ENCODE assay signal across 23 cellular contexts in genomic region chr21:19935459-19935858, GRCh38.
A peak's percentile ranks its signal among the peaks of the same experiment; 100 is the strongest.
DNase-seq lines count a peak whose midpoint lies in the region; ATAC-seq, FAIRE-seq and TF ChIP-seq lines count a peak whose summit lies in the region.
"Had no signal": no experiment of that assay in that cellular context is flagged by ENCODE, and none has a peak within 500 bp of the region (broad histone marks: within the 10 kb centered on the region; RNA-seq: fewer than 3 reads in every experiment).

No MANE protein-coding gene starts in this region.

- H2AFZ ChIP-seq in GM12878 (ENCODE audit: control insufficient read depth, low read depth, low read length) = no peak overlapping the region

- no peaks in the 10 kb centered on the region for H3K36me3 ChIP-seq in GM12878 (ENCODE audit: control insufficient read depth in 2 of 2, insufficient read depth in 2 of 2, low read length in 1 of 2)
- H3K36me3 ChIP-seq: BLaER1 treated with 17β-estradiol and CSF1 and Interleukin-3, amounts not matched to agents 10 nM and 100 nM had no signal

- no peak overlapping the region for H3K4me3 ChIP-seq in GM12878
- H3K4me3 ChIP-seq: A549; BLaER1 treated with 17β-estradiol and CSF1 and Interleukin-3, amounts not matched to agents 10 nM and 100 nM had no signal

- RAD21 ChIA-PET in GM12878 (lab: Charles Lee; ENCODE audit: unreplicated experiment) = no interaction called here

- no peak overlapping the region for H3K4me2 ChIP-seq in GM12878 (ENCODE audit: control insufficient read depth, insufficient read depth)
- H3K4me2 ChIP-seq: A549; BLaER1 treated with 17β-estradiol and CSF1 and Interleukin-3, amounts not matched to agents 10 nM and 100 nM had no signal

- WGBS in GM12878 (ENCODE audit: insufficient coverage, insufficient replicate concordance, low lambda C conversion rate, missing lambda C conversion rate) = 7% methylated on average over 6 of the region's 6 CpGs

- CTCF ChIA-PET in GM12878 (lab: Yijun Ruan, JAX) = no interaction called here

- SMC1A ChIA-PET in GM12878 (lab: Charles Lee; ENCODE audit: uncharacterized antibody, unreplicated experiment) = no interaction called here

- peak overlapping the region in 1 of 2 donors; percentile 9 for H3K27ac Mint-ChIP-seq in natural killer cell
- no peak overlapping the region for H3K27ac Mint-ChIP-seq in natural killer cell treated with Interleukin-12 subunit alpha and Interleukin-12 subunit beta and Interleukin-15 and Interleukin-18, amount 100 ng/mL, for 72 hours
- H3K27ac Mint-ChIP-seq: B cell; CD4-positive, alpha-beta T cell; CD8-positive, alpha-beta T cell had no signal

- TF ChIP-seq CTCF in natural killer cell (IDR thresholded peaks at IDR 0.05) = no peak
- no peak for TF ChIP-seq CTCF in GM12878 (IDR thresholded peaks at IDR 0.05 in 2 of 3, conservative IDR thresholded peaks at IDR 0.05 in 1 of 3; ENCODE audit: control insufficient read depth in 2 of 3, extremely low read depth in 1 of 3, insufficient read depth in 1 of 3, low read depth in 3 of 3, low read length in 3 of 3)

- no peak overlapping the region for H3K27ac ChIP-seq in GM12878 (ENCODE audit: control insufficient read depth, insufficient read depth)
- H3K27ac ChIP-seq: 22Rv1; A549; BLaER1 treated with 17β-estradiol and CSF1 and Interleukin-3, amounts not matched to agents 10 nM and 100 nM; C4-2B had no signal

- no TSS peak for BruUV-seq in GM12878 (replicated peaks; lab: Mats Ljungman, UMichigan)

- TF ChIP-seq RAD21 in GM12878 (IDR thresholded peaks at IDR 0.05; ENCODE audit: insufficient read depth, low read depth, low read length) = no peak

- H3K4me1 Mint-ChIP-seq in natural killer cell = peaks cover 15 to 25% of the 10 kb centered on the region in 2 donors
- peaks cover 15 to 17% of the 10 kb centered on the region in 2 donors for H3K4me1 Mint-ChIP-seq in natural killer cell treated with Interleukin-12 subunit alpha and Interleukin-12 subunit beta and Interleukin-15 and Interleukin-18, amount 100 ng/mL, for 72 hours (ENCODE audit: low read depth in 2 of 2)
- H3K4me1 Mint-ChIP-seq: B cell had no signal

- POLR2A ChIA-PET in GM12878 (lab: Charles Lee) = no interaction called here

- H3K27me3 ChIP-seq in GM12878 (replicated peaks in 1 of 2; ENCODE audit: control insufficient read depth in 2 of 2, insufficient read depth in 2 of 2, low read length in 1 of 2) = no peaks in the 10 kb centered on the region
- H3K27me3 ChIP-seq: BLaER1 treated with 17β-estradiol and CSF1 and Interleukin-3, amounts not matched to agents 10 nM and 100 nM had no signal

- no peaks in the 10 kb centered on the region for H3K36me3 Mint-ChIP-seq in natural killer cell
- H3K36me3 Mint-ChIP-seq in natural killer cell treated with Interleukin-12 subunit alpha and Interleukin-12 subunit beta and Interleukin-15 and Interleukin-18, amount 100 ng/mL, for 72 hours = peaks cover 9% of the 10 kb centered on the region
- H3K36me3 Mint-ChIP-seq: CD8-positive, alpha-beta T cell had no signal

- H3K9ac ChIP-seq in GM12878 (ENCODE audit: control insufficient read depth, insufficient read depth, low read length) = no peak overlapping the region
- H3K9ac ChIP-seq: BLaER1 treated with 17β-estradiol and CSF1 and Interleukin-3, amounts not matched to agents 10 nM and 100 nM had no signal

- TF ChIP-seq EP300 in GM12878 (IDR thresholded peaks at IDR 0.05; ENCODE audit: borderline replicate concordance in 1 of 2, control insufficient read depth in 1 of 2, low read depth in 2 of 2, low read length in 2 of 2) = no peak

- no peaks in the 10 kb centered on the region for H4K20me1 ChIP-seq in GM12878 (ENCODE audit: control insufficient read depth, insufficient read depth)
- H4K20me1 ChIP-seq: BLaER1 treated with 17β-estradiol and CSF1 and Interleukin-3, amounts not matched to agents 10 nM and 100 nM had no signal

- DNase-seq in natural killer cell = no peak
- no peak for DNase-seq in natural killer cell treated with Interleukin-12 subunit alpha and Interleukin-12 subunit beta and Interleukin-15 and Interleukin-18, amount 100 ng/mL, for 72 hours (ENCODE audit: low spot score)
- DNase-seq in GM12878 (ENCODE audit: low read depth, low spot score) = no peak
- DNase-seq in DMS 273 (lab: John Stamatoyannopoulos, UW; ENCODE audit: unreplicated experiment) = no peak
- DNase-seq in HCEC 1CT = no peak
- DNase-seq: AML-193; Caco-2; Calu3; CD4-positive, alpha-beta T cell; CD8-positive, alpha-beta T cell; DMS 273 treated with DMSO at 0.1 percent for 48 hours; DMS153; DMS53; DMS79 treated with DMSO at 0.1 percent for 48 hours; GF-D8 had no signal

- no peak for TF ChIP-seq POLR2A in GM12878 (IDR thresholded peaks at IDR 0.05; ENCODE audit: low read depth, low read length)

- H3K79me2 ChIP-seq in GM12878 (ENCODE audit: control insufficient read depth, insufficient read depth, low read length) = no peaks in the 10 kb centered on the region

- no peak for FAIRE-seq in GM12878 (lab: Jason Lieb, UNC)
- FAIRE-seq: A549, D721Med, GM12892, GM18507 had no signal

- peak in 2 of 3 donors; percentile 18 to 76 for ATAC-seq in natural killer cell
- ATAC-seq in natural killer cell treated with Interleukin-12 subunit alpha and Interleukin-12 subunit beta and Interleukin-15 and Interleukin-18, amount 100 ng/mL, for 72 hours = no peak
- peak; percentile 47; the same call in 2 of the 3 replicates for ATAC-seq in GM12878
- ATAC-seq: A549; CD8-positive, alpha-beta T cell had no signal

- H3K9me3 Mint-ChIP-seq in natural killer cell = peaks cover 1 to 2% of the 10 kb centered on the region in 2 donors
- H3K9me3 Mint-ChIP-seq in natural killer cell treated with Interleukin-12 subunit alpha and Interleukin-12 subunit beta and Interleukin-15 and Interleukin-18, amount 100 ng/mL, for 72 hours = peaks cover 8% of the 10 kb centered on the region

- H3K9me3 ChIP-seq in GM12878 (replicated peaks; ENCODE audit: control insufficient read depth, insufficient read depth, low read length) = no peaks in the 10 kb centered on the region
- H3K9me3 ChIP-seq: A549; BLaER1 treated with 17β-estradiol and CSF1 and Interleukin-3, amounts not matched to agents 10 nM and 100 nM; Caco-2 had no signal

- in situ Hi-C loops in GM12878 (cut with MboI) = no loop called here

- no peaks in the 10 kb centered on the region for H3K27me3 Mint-ChIP-seq in natural killer cell (ENCODE audit: low read depth in 2 of 2)
- no peaks in the 10 kb centered on the region for H3K27me3 Mint-ChIP-seq in natural killer cell treated with Interleukin-12 subunit alpha and Interleukin-12 subunit beta and Interleukin-15 and Interleukin-18, amount 100 ng/mL, for 72 hours
- H3K27me3 Mint-ChIP-seq: B cell; CD4-positive, alpha-beta T cell had no signal

- no peaks in the 10 kb centered on the region for H3K4me1 ChIP-seq in GM12878 (ENCODE audit: control insufficient read depth, insufficient read depth, low read length)
- H3K4me1 ChIP-seq: A549; BLaER1 treated with 17β-estradiol and CSF1 and Interleukin-3, amounts not matched to agents 10 nM and 100 nM; Caco-2 had no signal

- peak overlapping the region; percentile 71 for H3K4me3 Mint-ChIP-seq in natural killer cell
- H3K4me3 Mint-ChIP-seq in natural killer cell treated with Interleukin-12 subunit alpha and Interleukin-12 subunit beta and Interleukin-15 and Interleukin-18, amount 100 ng/mL, for 72 hours = no peak overlapping the region
- H3K4me3 Mint-ChIP-seq: B cell; CD4-positive, alpha-beta T cell; CD8-positive, alpha-beta T cell had no signal

- intact Hi-C loops in natural killer cell (cut with micrococcal nuclease) = no loop called here
- intact Hi-C loops in GM12878 (cut with micrococcal nuclease; ENCODE audit: unreplicated experiment) = no loop called here

TF ChIP-seq in GM12878, 131 proteins besides CTCF, POLR2A, EP300 and RAD21:
- no peak for TF ChIP-seq LARP7 (IDR thresholded peaks at IDR 0.05)
- TF ChIP-seq, protein P1, sequence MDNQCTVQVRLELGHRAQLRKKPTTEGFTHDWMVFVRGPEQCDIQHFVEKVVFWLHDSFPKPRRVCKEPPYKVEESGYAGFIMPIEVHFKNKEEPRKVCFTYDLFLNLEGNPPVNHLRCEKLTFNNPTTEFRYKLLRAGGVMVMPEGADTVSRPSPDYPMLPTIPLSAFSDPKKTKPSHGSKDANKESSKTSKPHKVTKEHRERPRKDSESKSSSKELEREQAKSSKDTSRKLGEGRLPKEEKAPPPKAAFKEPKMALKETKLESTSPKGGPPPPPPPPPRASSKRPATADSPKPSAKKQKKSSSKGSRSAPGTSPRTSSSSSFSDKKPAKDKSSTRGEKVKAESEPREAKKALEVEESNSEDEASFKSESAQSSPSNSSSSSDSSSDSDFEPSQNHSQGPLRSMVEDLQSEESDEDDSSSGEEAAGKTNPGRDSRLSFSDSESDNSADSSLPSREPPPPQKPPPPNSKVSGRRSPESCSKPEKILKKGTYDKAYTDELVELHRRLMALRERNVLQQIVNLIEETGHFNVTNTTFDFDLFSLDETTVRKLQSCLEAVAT (IDR thresholded peaks at IDR 0.05) = no peak
- TF ChIP-seq FOXM1 (IDR thresholded peaks at IDR 0.05; ENCODE audit: low read depth, low read length) = no peak
- TF ChIP-seq TCF3 (IDR thresholded peaks at IDR 0.05; ENCODE audit: borderline replicate concordance, insufficient read depth, low read depth, low read length) = no peak
- no peak for TF ChIP-seq KDM1A (IDR thresholded peaks at IDR 0.05; ENCODE audit: borderline replicate concordance)
- peak; percentile 72 for TF ChIP-seq MTA2 (IDR thresholded peaks at IDR 0.05; ENCODE audit: low read depth)
- no peak for TF ChIP-seq NFXL1 (IDR thresholded peaks at IDR 0.05; ENCODE audit: borderline replicate concordance)
- peak in 1 of 2 experiments; percentile 31; a peak in 2 of 4 replicates for TF ChIP-seq IKZF2 (IDR thresholded peaks at IDR 0.05)
- TF ChIP-seq E2F8 (IDR thresholded peaks at IDR 0.05; ENCODE audit: low read depth, partially characterized antibody) = no peak

Comparison
In these comparisons a context has a peak if more than half of its experiments do, and no peak if none do; other contexts are left out.
1. ATAC-seq: peak in natural killer cell (2 of 3) and GM12878 (single experiment); none in natural killer cell treated with Interleukin-12 subunit alpha and Interleukin-12 subunit beta and Interleukin-15 and Interleukin-18, amount 100 ng/mL, for 72 hours (0 of 2).